ENCODE assay signal across 12 cellular contexts in genomic region chr2:122634261-122634660, GRCh38.
DNase-seq lines count a peak whose midpoint lies in the region; TF ChIP-seq lines count a peak whose summit lies in the region.
"Had no signal": no experiment of that assay in that cellular context is flagged by ENCODE, and none has a peak within 500 bp of the region (broad histone marks: within the 10 kb centered on the region; RNA-seq: fewer than 3 reads in every experiment).

No MANE protein-coding gene starts in this region.

- intact Hi-C loops in vagina (cut with DNase I): no loop called here

- H3K36me3 ChIP-seq in vagina (no peaks in the 10 kb centered on the region), endodermal cell (ENCODE audit: control insufficient read depth, insufficient read depth, low read length) (no peaks in the 10 kb centered on the region)

- 86 to 100% methylated on average over 1 of the region's 1 CpG for WGBS in endodermal cell (ENCODE audit: insufficient coverage in 1 of 2, insufficient read length in 1 of 2), 2 experiments

- DNase-seq in AG08396 (ENCODE audit: low spot score) (peak; percentile 8), HS-5 (ENCODE audit: low read depth) (peak; percentile 95), brain pericyte (ENCODE audit: low read depth, low spot score) (peak; percentile 47), kidney tubule cell (ENCODE audit: low spot score) (peak; percentile 93), vagina (ENCODE audit: extremely low spot score in 2 of 2) (no peak), mesenteric fat pad (ENCODE audit: low spot score) (no peak), endodermal cell (no peak)
- DNase-seq in activated naive CD4-positive, alpha-beta T cell treated with anti-CD3 and anti-CD28 coated beads, Interleukin-2, amount 10 ng/mL, durations not matched to agents 7 days and 5 days: no peak
- DNase-seq: activated CD8-positive, alpha-beta memory T cell treated with anti-CD3 and anti-CD28 coated beads for 24 hours; NCI-H187 had no signal

- H3K27me3 Mint-ChIP-seq in activated naive CD4-positive, alpha-beta T cell treated with anti-CD3 and anti-CD28 coated beads, Interleukin-2, amount 10 ng/mL, durations not matched to agents 7 days and 5 days: no peaks in the 10 kb centered on the region
- peaks cover 51% of the 10 kb centered on the region for H3K27me3 Mint-ChIP-seq in endodermal cell (ENCODE audit: insufficient read depth)

- H3K27ac ChIP-seq in vagina (no peak overlapping the region), endodermal cell (ENCODE audit: low read depth, low read length) (no peak overlapping the region)

- H3K9me3 Mint-ChIP-seq in activated naive CD4-positive, alpha-beta T cell treated with anti-CD3 and anti-CD28 coated beads, Interleukin-2, amount 10 ng/mL, durations not matched to agents 7 days and 5 days: peaks cover 9% of the 10 kb centered on the region
- H3K9me3 Mint-ChIP-seq in endodermal cell: no peaks in the 10 kb centered on the region

- CTCF ChIA-PET in activated naive CD4-positive, alpha-beta T cell treated with anti-CD3 and anti-CD28 coated beads, Interleukin-2, amount 10 ng/mL, durations not matched to agents 7 days and 5 days (lab: Charles Lee): interaction anchor here (1.0 kb wide), 1 partner anchor 17 kb away, joined by 3 read pairs; no protein-coding TSS in a partner anchor

- no peaks in the 10 kb centered on the region for H3K27me3 ChIP-seq in vagina
- H3K27me3 ChIP-seq in endodermal cell (ENCODE audit: control insufficient read depth, insufficient read depth, low read length, poor library complexity, severe bottlenecking): peaks cover 42% of the 10 kb centered on the region

- no peaks in the 10 kb centered on the region for H3K36me3 Mint-ChIP-seq in activated naive CD4-positive, alpha-beta T cell treated with anti-CD3 and anti-CD28 coated beads, Interleukin-2, amount 10 ng/mL, durations not matched to agents 7 days and 5 days
- H3K36me3 Mint-ChIP-seq in endodermal cell (ENCODE audit: low read depth): no peaks in the 10 kb centered on the region
- H3K36me3 Mint-ChIP-seq: CD14-positive monocyte had no signal

- H3K9ac ChIP-seq in endodermal cell (ENCODE audit: extremely low read depth, low read length, poor library complexity, severe bottlenecking): no peak overlapping the region

- no peaks in the 10 kb centered on the region for H3K4me1 Mint-ChIP-seq in activated naive CD4-positive, alpha-beta T cell treated with anti-CD3 and anti-CD28 coated beads, Interleukin-2, amount 10 ng/mL, durations not matched to agents 7 days and 5 days
- H3K4me1 Mint-ChIP-seq in endodermal cell: peaks cover 3% of the 10 kb centered on the region
- H3K4me1 Mint-ChIP-seq: CD14-positive monocyte had no signal

- no peak overlapping the region for H3K27ac Mint-ChIP-seq in activated naive CD4-positive, alpha-beta T cell treated with anti-CD3 and anti-CD28 coated beads, Interleukin-2, amount 10 ng/mL, durations not matched to agents 7 days and 5 days
- no peak overlapping the region for H3K27ac Mint-ChIP-seq in endodermal cell
- H3K27ac Mint-ChIP-seq: CD14-positive monocyte; T-helper 2 cell treated with Interferon-gamma antibody and Interleukin-4, amounts not matched to agents 5 μg/mL and 100 μg/mL, for 36 hours had no signal

- no peak for TF ChIP-seq POLR2A in vagina (IDR thresholded peaks at IDR 0.05)

- H3K9me3 ChIP-seq in vagina (no peaks in the 10 kb centered on the region), endodermal cell (ENCODE audit: control insufficient read depth, low read length) (no peaks in the 10 kb centered on the region)

- no peak overlapping the region for H3K4me3 Mint-ChIP-seq in activated naive CD4-positive, alpha-beta T cell treated with anti-CD3 and anti-CD28 coated beads, Interleukin-2, amount 10 ng/mL, durations not matched to agents 7 days and 5 days
- no peak overlapping the region for H3K4me3 Mint-ChIP-seq in endodermal cell
- H3K4me3 Mint-ChIP-seq: CD14-positive monocyte; T-helper 2 cell treated with Interferon-gamma antibody and Interleukin-4, amounts not matched to agents 5 μg/mL and 100 μg/mL, for 36 hours had no signal

- H3K4me3 ChIP-seq in vagina: no peak overlapping the region
- no peak overlapping the region for H3K4me3 ChIP-seq in endodermal cell (ENCODE audit: low read length)

- TF ChIP-seq CTCF in vagina (IDR thresholded peaks at IDR 0.05) (no peak), endodermal cell (conservative IDR thresholded peaks at IDR 0.05) (no peak)

- H3K4me1 ChIP-seq in vagina (no peaks in the 10 kb centered on the region), endodermal cell (ENCODE audit: control insufficient read depth, insufficient read depth, low read length) (no peaks in the 10 kb centered on the region)

Comparison
In these comparisons a context has a peak if more than half of its experiments do, and no peak if none do; other contexts are left out.
1. DNase-seq: peak in AG08396 (single experiment), HS-5 (single experiment), brain pericyte (single experiment) and kidney tubule cell (single experiment); none in vagina (0 of 2), activated naive CD4-positive, alpha-beta T cell treated with anti-CD3 and anti-CD28 coated beads, Interleukin-2, amount 10 ng/mL, durations not matched to agents 7 days and 5 days (single experiment), mesenteric fat pad (single experiment) and endodermal cell (single experiment).